In the genomic region with DNA sequence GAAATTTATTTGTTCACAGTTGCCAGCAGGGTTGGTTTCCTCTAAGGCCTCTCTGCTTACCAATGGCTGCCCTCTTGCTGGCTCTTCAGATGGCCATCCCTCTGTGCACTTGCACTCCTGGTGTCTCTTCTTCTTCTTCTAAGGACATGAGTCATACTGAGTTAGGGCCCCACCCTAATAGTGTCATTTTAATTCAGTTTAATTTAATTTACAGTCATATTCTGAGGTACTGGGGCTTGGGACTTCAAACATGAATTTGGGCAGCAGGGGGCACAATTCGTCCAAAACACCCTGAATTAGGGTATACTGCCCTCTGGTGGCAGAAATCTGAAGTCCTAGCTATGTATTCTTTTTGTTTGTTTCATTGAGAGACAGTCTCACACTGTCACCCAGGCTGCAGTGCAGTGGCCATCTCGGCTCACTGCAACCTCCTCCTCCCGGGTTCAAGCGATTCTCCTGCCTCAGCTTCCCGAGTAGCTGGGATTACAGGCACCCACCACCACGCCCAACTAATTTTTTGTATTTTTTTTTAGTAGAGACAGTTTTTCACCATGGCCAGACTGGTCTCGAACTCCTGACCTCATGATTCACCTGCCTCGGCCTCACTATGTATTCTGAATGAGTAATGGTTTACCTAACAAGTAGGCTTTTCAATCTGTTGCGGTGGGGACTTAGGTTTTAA, we compare ENCODE assay signal across 8 cellular contexts. TPM values are rescaled to one million over a fixed set of nuclear protein-coding genes. Genes with fewer than 3 reads are reported as not detected.
DNase-seq lines count a peak whose midpoint lies in the region; ATAC-seq, FAIRE-seq and TF ChIP-seq lines count a peak whose summit lies in the region.

No MANE protein-coding gene starts in this region.

- peak; percentile 75 to 76 for ATAC-seq in activated T-cell treated with anti-CD3 and anti-CD28 coated beads, Interleukin-2, amount 50 U/mL, for 4 hours
- peak; percentile 89 for ATAC-seq in stimulated activated naive CD8-positive, alpha-beta T cell treated with anti-CD3 and anti-CD28 coated beads, Interleukin-15, amount 100 ng/mL, for 72 hours

- TF ChIP-seq CTCF in GM20000 (IDR thresholded peaks at IDR 0.05; ENCODE audit: extremely low read depth, missing control alignments): peak; percentile 96
- TF ChIP-seq CTCF in fibroblast of lung (conservative IDR thresholded peaks at IDR 0.05 in 1 of 2, IDR thresholded peaks at IDR 0.05 in 1 of 2; ENCODE audit: low read depth in 1 of 2, low read length in 2 of 2): peak; percentile 91 to 92
- peak; percentile 100 for TF ChIP-seq CTCF in neural progenitor cell (IDR thresholded peaks at IDR 0.05)

- DNase-seq in CD1c-positive myeloid dendritic cell (ENCODE audit: extremely low spot score) (peak; percentile 97), GM20000 (ENCODE audit: low spot score) (peak; percentile 75), LoVo (ENCODE audit: low spot score) (peak; percentile 85), RCC 7860 (ENCODE audit: low spot score) (peak; percentile 77), fibroblast of lung (ENCODE audit: low read depth in 2 of 2) (peak; percentile 79 to 93), neural progenitor cell (ENCODE audit: low spot score) (peak; percentile 95)
- peak; percentile 86 for DNase-seq in activated T-cell treated with anti-CD3 and anti-CD28 coated beads, Interleukin-2, amount 50 U/mL, for 4 hours
- peak; percentile 85 to 87 for DNase-seq in stimulated activated naive CD8-positive, alpha-beta T cell treated with anti-CD3 and anti-CD28 coated beads, Interleukin-15, amount 100 ng/mL, for 72 hours

- peaks cover 33% of the 10 kb centered on the region for H3K36me3 Mint-ChIP-seq in activated T-cell treated with anti-CD3 and anti-CD28 coated beads, Interleukin-2, amount 50 U/mL, for 4 hours (ENCODE audit: insufficient read depth)
- peaks cover 10% of the 10 kb centered on the region for H3K36me3 Mint-ChIP-seq in neural progenitor cell

- H3K27ac Mint-ChIP-seq in neural progenitor cell: no peak overlapping the region
- peak overlapping the region; percentile 67 to 80 for H3K27ac Mint-ChIP-seq in stimulated activated naive CD8-positive, alpha-beta T cell treated with anti-CD3 and anti-CD28 coated beads, Interleukin-15, amount 100 ng/mL, for 72 hours

- no peaks in the 10 kb centered on the region for H3K9me3 ChIP-seq in fibroblast of lung (ENCODE audit: control insufficient read depth, insufficient read depth, low read depth, low read length)
- H3K9me3 ChIP-seq in neural progenitor cell (ENCODE audit: low read depth): no peaks in the 10 kb centered on the region

- peaks cover 15% of the 10 kb centered on the region for H3K4me1 ChIP-seq in fibroblast of lung (ENCODE audit: control insufficient read depth, extremely low read depth, insufficient read depth, low read length)
- no peaks in the 10 kb centered on the region for H3K4me1 ChIP-seq in neural progenitor cell

- peaks cover 39% of the 10 kb centered on the region for H3K4me1 Mint-ChIP-seq in activated T-cell treated with anti-CD3 and anti-CD28 coated beads, Interleukin-2, amount 50 U/mL, for 4 hours (ENCODE audit: low read depth)
- no peaks in the 10 kb centered on the region for H3K4me1 Mint-ChIP-seq in neural progenitor cell
- H3K4me1 Mint-ChIP-seq in stimulated activated naive CD8-positive, alpha-beta T cell treated with anti-CD3 and anti-CD28 coated beads, Interleukin-15, amount 100 ng/mL, for 72 hours: peaks cover 32% of the 10 kb centered on the region

- H3K27ac ChIP-seq in fibroblast of lung (ENCODE audit: insufficient read depth, low read length): peak overlapping the region; percentile 74
- H3K27ac ChIP-seq in neural progenitor cell: no peak overlapping the region

- H3K4me3 Mint-ChIP-seq in activated T-cell treated with anti-CD3 and anti-CD28 coated beads, Interleukin-2, amount 50 U/mL, for 4 hours: no peak overlapping the region
- H3K4me3 Mint-ChIP-seq in neural progenitor cell: no peak overlapping the region
- H3K4me3 Mint-ChIP-seq in stimulated activated naive CD8-positive, alpha-beta T cell treated with anti-CD3 and anti-CD28 coated beads, Interleukin-15, amount 100 ng/mL, for 72 hours: peak overlapping the region in 1 of 2 donors; percentile 65

- no peaks in the 10 kb centered on the region for H4K20me1 ChIP-seq in fibroblast of lung (ENCODE audit: control insufficient read depth, extremely low read depth, insufficient read depth, low read length)
- no peaks in the 10 kb centered on the region for H4K20me1 ChIP-seq in neural progenitor cell (ENCODE audit: low read depth)

- no peaks in the 10 kb centered on the region for H3K79me2 ChIP-seq in fibroblast of lung (ENCODE audit: control insufficient read depth, insufficient read depth, low read length)
- no peaks in the 10 kb centered on the region for H3K79me2 ChIP-seq in neural progenitor cell (ENCODE audit: low read depth)

- H3K4me3 ChIP-seq in fibroblast of lung (replicated peaks in 1 of 4; ENCODE audit: control extremely low read depth in 1 of 4, insufficient read depth in 1 of 4, low read depth in 3 of 4, low read length in 4 of 4) (no peak overlapping the region), neural progenitor cell (no peak overlapping the region)

- no peaks in the 10 kb centered on the region for H3K27me3 Mint-ChIP-seq in activated T-cell treated with anti-CD3 and anti-CD28 coated beads, Interleukin-2, amount 50 U/mL, for 4 hours (ENCODE audit: low read depth)
- H3K27me3 Mint-ChIP-seq in neural progenitor cell (ENCODE audit: insufficient read depth, low read depth): no peaks in the 10 kb centered on the region
- H3K27me3 Mint-ChIP-seq in stimulated activated naive CD8-positive, alpha-beta T cell treated with anti-CD3 and anti-CD28 coated beads, Interleukin-15, amount 100 ng/mL, for 72 hours: no peaks in the 10 kb centered on the region

- H2AFZ ChIP-seq in fibroblast of lung (ENCODE audit: low read length): no peak overlapping the region
- no peak overlapping the region for H2AFZ ChIP-seq in neural progenitor cell (replicated peaks)

- H3K27me3 ChIP-seq in fibroblast of lung (ENCODE audit: control insufficient read depth, insufficient read depth, low read length) (no peaks in the 10 kb centered on the region), neural progenitor cell (no peaks in the 10 kb centered on the region)

- peak; percentile 62 for FAIRE-seq in RCC 7860 (lab: Jason Lieb, UNC)

- H3K4me2 ChIP-seq in fibroblast of lung (ENCODE audit: extremely low read depth, insufficient read depth, low read length): no peak overlapping the region
- H3K4me2 ChIP-seq in neural progenitor cell: no peak overlapping the region

- no peaks in the 10 kb centered on the region for H3K9me3 Mint-ChIP-seq in activated T-cell treated with anti-CD3 and anti-CD28 coated beads, Interleukin-2, amount 50 U/mL, for 4 hours
- no peaks in the 10 kb centered on the region for H3K9me3 Mint-ChIP-seq in neural progenitor cell
- H3K9me3 Mint-ChIP-seq in stimulated activated naive CD8-positive, alpha-beta T cell treated with anti-CD3 and anti-CD28 coated beads, Interleukin-15, amount 100 ng/mL, for 72 hours: no peaks in the 10 kb centered on the region

- no peaks in the 10 kb centered on the region for H3F3A ChIP-seq in neural progenitor cell (ENCODE audit: low read depth)

- H3K9ac ChIP-seq in fibroblast of lung (ENCODE audit: insufficient read depth, low read length) (no peak overlapping the region), neural progenitor cell (no peak overlapping the region)

- H3K36me3 ChIP-seq in fibroblast of lung (ENCODE audit: control insufficient read depth, insufficient read depth, low read length) (peaks cover 6% of the 10 kb centered on the region), neural progenitor cell (no peaks in the 10 kb centered on the region)

RNA-seq across cellular contexts. Expression of a gene that starts 19.8 kb away (rescaled TPM):
- total RNA-seq in activated T-cell treated with anti-CD3 and anti-CD28 coated beads, Interleukin-2, amount 50 U/mL, for 4 hours: 10 to 100 TPM; 32.7 to 37.5 (median 32.7) TPM
- total RNA-seq in fibroblast of lung (25.2 and 28.4 TPM in 2 replicates), neural progenitor cell (ENCODE audit: low replicate concordance) (24.9 and 32.2 TPM in 2 replicates)
- 15.2 and 17.7 TPM in 2 replicates for polyA plus RNA-seq in fibroblast of lung
- polyA plus RNA-seq in fibroblast of lung (2012): 16.3 and 20.7 TPM in 2 replicates
- polyA minus RNA-seq in fibroblast of lung (ENCODE audit: low replicate concordance): 5.4 and 6.2 TPM in 2 replicates

RNA-seq across cellular contexts. Expression of a gene that starts 20.1 kb away (rescaled TPM):
- total RNA-seq in activated T-cell treated with anti-CD3 and anti-CD28 coated beads, Interleukin-2, amount 50 U/mL, for 4 hours: 10 to 100 TPM; 23.6 to 31.4 (median 28.1) TPM
- 18.5 and 27.2 TPM in 2 replicates for total RNA-seq in fibroblast of lung
- 28.5 and 29.9 TPM in 2 replicates for polyA plus RNA-seq in fibroblast of lung
- 20.0 and 21.3 TPM in 2 replicates for polyA plus RNA-seq in fibroblast of lung (2012)
- 18.2 and 21.5 TPM in 2 replicates for polyA minus RNA-seq in fibroblast of lung (ENCODE audit: low replicate concordance)
- 35.7 and 43.5 TPM in 2 replicates for total RNA-seq in neural progenitor cell (ENCODE audit: low replicate concordance)

RNA-seq across cellular contexts. Expression of a gene that starts 54.7 kb away (rescaled TPM):
- total RNA-seq in activated T-cell treated with anti-CD3 and anti-CD28 coated beads, Interleukin-2, amount 50 U/mL, for 4 hours: 10 to 100 TPM; 66.5 to 76.6 (median 69.4) TPM
- 29.5 and 34.5 TPM in 2 replicates for total RNA-seq in fibroblast of lung
- polyA plus RNA-seq in fibroblast of lung: 60.9 and 65.1 TPM in 2 replicates
- 43.3 and 51.9 TPM in 2 replicates for polyA plus RNA-seq in fibroblast of lung (2012)
- polyA minus RNA-seq in fibroblast of lung (ENCODE audit: low replicate concordance): 14.1 and 19.7 TPM in 2 replicates
- 54.9 and 59.2 TPM in 2 replicates for total RNA-seq in neural progenitor cell (ENCODE audit: low replicate concordance)

RNA-seq across cellular contexts. Expression of a gene that starts 54.7 kb away (rescaled TPM):
- total RNA-seq in activated T-cell treated with anti-CD3 and anti-CD28 coated beads, Interleukin-2, amount 50 U/mL, for 4 hours: under 1 TPM; 0.11 to 0.27 (median 0.25) TPM
- total RNA-seq in fibroblast of lung: 1.8 and 2.0 TPM in 2 replicates
- polyA plus RNA-seq in fibroblast of lung: 1.4 and 1.5 TPM in 2 replicates
- polyA plus RNA-seq in fibroblast of lung (2012): 0.98 and 1.0 TPM in 2 replicates
- 0.48 TPM in 1 of 2 replicates, not detected in the other for polyA minus RNA-seq in fibroblast of lung (ENCODE audit: low replicate concordance)
- total RNA-seq in neural progenitor cell (ENCODE audit: low replicate concordance): 5.1 and 9.2 TPM in 2 replicates
